In the genomic region with DNA sequence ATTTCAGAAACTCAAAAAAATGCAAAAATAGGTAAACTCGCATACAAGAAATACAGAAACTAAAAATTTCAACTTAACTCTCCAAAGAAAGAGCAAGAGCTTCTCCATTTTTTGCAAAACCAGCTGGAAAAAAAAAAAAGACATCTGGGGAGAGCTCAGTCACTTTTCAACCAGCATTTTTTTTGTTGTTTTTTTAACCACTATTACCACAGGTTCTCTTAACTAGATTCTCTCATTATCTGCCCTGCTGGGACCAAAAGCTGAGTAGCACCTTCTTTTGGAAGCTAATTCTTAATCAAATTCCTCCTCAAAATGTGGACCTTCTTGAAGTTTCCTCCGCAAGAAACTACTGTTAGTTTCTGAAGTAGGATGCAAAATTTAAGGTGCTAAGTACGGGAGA, we compare ENCODE assay signal across 20 cellular contexts.
"Had no signal": no experiment of that assay in that cellular context is flagged by ENCODE, and none has a peak within 500 bp of the region (broad histone marks: within the 10 kb centered on the region; RNA-seq: fewer than 3 reads in every experiment).

No MANE protein-coding gene starts in this region.

- H3K4me1 Mint-ChIP-seq: activated naive CD4-positive, alpha-beta T cell treated with anti-CD3 and anti-CD28 coated beads, Interleukin-2, amount 50 U/mL, for 24 hours had no signal

- DNase-seq: activated CD4-positive, alpha-beta T cell treated with anti-CD3 and anti-CD28 coated beads for 4 hours; activated CD8-positive, alpha-beta memory T cell treated with anti-CD3 and anti-CD28 coated beads, Interleukin-2, amount 50 U/mL, for 4 hours; activated CD8-positive, alpha-beta T cell treated with anti-CD3 and anti-CD28 coated beads for 36 hours; activated T-cell treated with anti-CD3 and anti-CD28 coated beads, Interleukin-2, amount 50 U/mL, for 72 hours; aorta; central memory CD4-positive, alpha-beta T cell; NCI-H1092; NCI-H1417; NCI-H1694; NCI-H2029; NCI-H2107; NCI-H345; NCI-H510A; NCI-H526 treated with DMSO at 0.1 percent for 48 hours; NCI-H82; SIG-M5; T-helper 1 cell had no signal

- ATAC-seq: activated CD8-positive, alpha-beta T cell treated with anti-CD3 and anti-CD28 coated beads for 36 hours; activated T-cell treated with anti-CD3 and anti-CD28 coated beads, Interleukin-2, amount 50 U/mL, for 72 hours had no signal

- H3K27ac Mint-ChIP-seq: activated CD8-positive, alpha-beta T cell treated with anti-CD3 and anti-CD28 coated beads for 36 hours; activated naive CD4-positive, alpha-beta T cell treated with anti-CD3 and anti-CD28 coated beads, Interleukin-2, amount 50 U/mL, for 24 hours; activated T-cell treated with anti-CD3 and anti-CD28 coated beads, Interleukin-2, amount 50 U/mL, for 72 hours; activated T-helper 2 cell treated with anti-CD3 and anti-CD28 coated beads, Interferon-gamma antibody, Interleukin-2, Interleukin-4, amounts not matched to agents 10 μg/mL and 5 μg/mL and 100 μg/mL, durations not matched to agents 14 hours and 24 hours and 36 hours had no signal

- H3K36me3 Mint-ChIP-seq: activated naive CD4-positive, alpha-beta T cell treated with anti-CD3 and anti-CD28 coated beads, Interleukin-2, amount 50 U/mL, for 24 hours had no signal

- H3K4me3 Mint-ChIP-seq: activated CD8-positive, alpha-beta T cell treated with anti-CD3 and anti-CD28 coated beads for 36 hours; activated naive CD4-positive, alpha-beta T cell treated with anti-CD3 and anti-CD28 coated beads, Interleukin-2, amount 50 U/mL, for 24 hours; activated T-cell treated with anti-CD3 and anti-CD28 coated beads, Interleukin-2, amount 50 U/mL, for 72 hours had no signal

- H3K9me3 Mint-ChIP-seq: activated CD8-positive, alpha-beta T cell treated with anti-CD3 and anti-CD28 coated beads for 36 hours; activated naive CD4-positive, alpha-beta T cell treated with anti-CD3 and anti-CD28 coated beads, Interleukin-2, amount 50 U/mL, for 24 hours; activated T-cell treated with anti-CD3 and anti-CD28 coated beads, Interleukin-2, amount 50 U/mL, for 72 hours; activated T-helper 2 cell treated with anti-CD3 and anti-CD28 coated beads, Interferon-gamma antibody, Interleukin-2, Interleukin-4, amounts not matched to agents 10 μg/mL and 5 μg/mL and 100 μg/mL, durations not matched to agents 14 hours and 24 hours and 36 hours had no signal

- H3K27ac ChIP-seq: VCaP had no signal
